Comparison of ENCODE assay signal across 11 cellular contexts in genomic region chr20:36644032-36644712, GRCh38. TPM values are rescaled to one million over a fixed set of nuclear protein-coding genes. Genes with fewer than 3 reads are reported as not detected.
DNase-seq lines count a peak whose midpoint lies in the region; ATAC-seq and TF ChIP-seq lines count a peak whose summit lies in the region.
"Had no signal": no experiment of that assay in that cellular context is flagged by ENCODE, and none has a peak within 500 bp of the region (broad histone marks: within the 10 kb centered on the region; RNA-seq: fewer than 3 reads in every experiment).

No MANE protein-coding gene starts in this region.

- TF ChIP-seq CTCF in colonic mucosa (IDR thresholded peaks at IDR 0.05) = no peak

- DNase-seq in DMS53 (lab: John Stamatoyannopoulos, UW) = peak; percentile 39
- no peak for DNase-seq in DMS53 treated with DMSO at 0.1 percent for 48 hours (lab: John Stamatoyannopoulos, UW; ENCODE audit: unreplicated experiment)
- peak; percentile 43 for DNase-seq in activated gamma-delta T cell (lab: John Stamatoyannopoulos, UW)
- DNase-seq in stimulated activated CD4-positive, alpha-beta T cell treated with anti-CD3 and anti-CD28 coated beads, Interleukin-12 subunit alpha, Interleukin-12 subunit beta, amount 100 ng/mL, for 24 hours (ENCODE audit: low read depth in 2 of 2) = peak; percentile 43 to 48
- DNase-seq in iPS-NIHi11 (ENCODE audit: low spot score) = no peak
- DNase-seq in colonic mucosa = no peak
- DNase-seq: erythroblast, left cardiac atrium had no signal

- no peaks in the 10 kb centered on the region for H3K27me3 ChIP-seq in colonic mucosa

- peaks cover 57% of the 10 kb centered on the region for H3K4me1 Mint-ChIP-seq in stimulated activated naive CD8-positive, alpha-beta T cell treated with anti-CD3 and anti-CD28 coated beads, Interleukin-15, Interleukin-2, amounts not matched to agents 100 ng/mL and 50 ng/mL, for 24 hours (ENCODE audit: low read depth)

- H3K27ac ChIP-seq in colonic mucosa = no peak overlapping the region

- H3K4me3 ChIP-seq in colonic mucosa = no peak overlapping the region

- H3K4me3 Mint-ChIP-seq in stimulated activated naive CD8-positive, alpha-beta T cell treated with anti-CD3 and anti-CD28 coated beads, Interleukin-15, Interleukin-2, amounts not matched to agents 100 ng/mL and 50 ng/mL, for 24 hours = peak overlapping the region; percentile 99

- intact Hi-C loops in colonic mucosa (cut with DNase I) = no loop called here

- H3K36me3 ChIP-seq in colonic mucosa = no peaks in the 10 kb centered on the region

- no peaks in the 10 kb centered on the region for H3K9me3 ChIP-seq in colonic mucosa

- H3K4me1 ChIP-seq in colonic mucosa = no peaks in the 10 kb centered on the region

- no peak for ATAC-seq in GM18867 (IDR thresholded peaks at IDR 0.05; ENCODE audit: unreplicated experiment)

- H3K9me3 Mint-ChIP-seq in stimulated activated naive CD8-positive, alpha-beta T cell treated with anti-CD3 and anti-CD28 coated beads, Interleukin-15, Interleukin-2, amounts not matched to agents 100 ng/mL and 50 ng/mL, for 24 hours = no peaks in the 10 kb centered on the region

- H3K36me3 Mint-ChIP-seq in stimulated activated naive CD8-positive, alpha-beta T cell treated with anti-CD3 and anti-CD28 coated beads, Interleukin-15, Interleukin-2, amounts not matched to agents 100 ng/mL and 50 ng/mL, for 24 hours (ENCODE audit: low read depth) = peaks cover 28% of the 10 kb centered on the region

- H3K27ac Mint-ChIP-seq in stimulated activated naive CD8-positive, alpha-beta T cell treated with anti-CD3 and anti-CD28 coated beads, Interleukin-15, Interleukin-2, amounts not matched to agents 100 ng/mL and 50 ng/mL, for 24 hours = peak overlapping the region; percentile 100

- no peaks in the 10 kb centered on the region for H3K27me3 Mint-ChIP-seq in stimulated activated naive CD8-positive, alpha-beta T cell treated with anti-CD3 and anti-CD28 coated beads, Interleukin-15, Interleukin-2, amounts not matched to agents 100 ng/mL and 50 ng/mL, for 24 hours

- no peak overlapping the region for H3K9ac ChIP-seq in colonic mucosa (ENCODE audit: low read depth in 2 of 2, low read length in 2 of 2)

RNA-seq across cellular contexts. Expression of gene SLA2, which starts 1.8 kb away (rescaled TPM):
- total RNA-seq in colonic mucosa = under 1 TPM; 0.58 to 0.59 TPM
- total RNA-seq: skeletal muscle tissue had no signal

RNA-seq across cellular contexts. Expression of gene RAB5IF, which starts 38.6 kb away (rescaled TPM):
- total RNA-seq in colonic mucosa = 100 to 1,000 TPM; 143 to 207 TPM

Comparison
In these comparisons a context has a peak if more than half of its experiments do, and no peak if none do; other contexts are left out.
1. DNase-seq: peak in DMS53 (single experiment), activated gamma-delta T cell (single experiment) and stimulated activated CD4-positive, alpha-beta T cell treated with anti-CD3 and anti-CD28 coated beads, Interleukin-12 subunit alpha, Interleukin-12 subunit beta, amount 100 ng/mL, for 24 hours (2 of 2); none in DMS53 treated with DMSO at 0.1 percent for 48 hours (single experiment), iPS-NIHi11 (single experiment) and colonic mucosa (single experiment).